8 cellular contexts compared by ENCODE assay signal in genomic region chr6:30556006-30556713, GRCh38. TPM values are rescaled to one million over a fixed set of nuclear protein-coding genes. Genes with fewer than 3 reads are reported as not detected.
DNase-seq lines count a peak whose midpoint lies in the region; ATAC-seq and TF ChIP-seq lines count a peak whose summit lies in the region.

Gene GNL1 (minus strand): TSS chr6:30556489. CDS start chr6:30556203, 286 bp downstream.

- intact Hi-C loops in Caco-2 (cut with micrococcal nuclease; ENCODE audit: unreplicated experiment): loop anchor here (1.0 to 5.0 kb wide), 3 partner anchors 15 to 61 kb away; partner anchors contain the start of genes ABCF1, MRPS18B and PPP1R10

- ATAC-seq in GM21390 (IDR thresholded peaks at IDR 0.05; ENCODE audit: unreplicated experiment): peak; percentile 75

- H3K27ac ChIP-seq in HUES6 (ENCODE audit: low read depth, low read length): peak within 1 kb of the TSS; percentile 88
- H3K27ac ChIP-seq in OCI-LY1 (ENCODE audit: low read depth, low read length, poor library complexity, severe bottlenecking): peak within 1 kb of the TSS; percentile 93

- H2AFZ ChIP-seq in OCI-LY1 (ENCODE audit: low read length): no peak within 1 kb of the TSS

- CTCF ChIA-PET in Caco-2 (lab: Charles Lee): interaction anchor here (1.4 to 2.4 kb wide), 2 partner anchors 11 to 74 kb away, joined by 3 to 20 read pairs; no protein-coding TSS in a partner anchor

- peak within 1 kb of the TSS; percentile 96 for H3K9ac ChIP-seq in HUES6 (ENCODE audit: low read length)
- peak within 1 kb of the TSS; percentile 96 for H3K9ac ChIP-seq in OCI-LY1 (ENCODE audit: low read length)

- POLR2A ChIA-PET in Caco-2 (lab: Charles Lee): interaction anchor here (1.7 kb wide), 1 partner anchor 14 kb away, joined by 25 read pairs; the partner anchor contains the start of gene ABCF1

- peaks cover 7% of the 10 kb centered on the region for H3K36me3 ChIP-seq in Caco-2 (ENCODE audit: control insufficient read depth, insufficient read depth, low read length)
- H3K36me3 ChIP-seq in HUES6 (ENCODE audit: control insufficient read depth, insufficient read depth, low read length): peaks cover 36% of the 10 kb centered on the region
- peaks cover 60% of the 10 kb centered on the region for H3K36me3 ChIP-seq in OCI-LY1 (ENCODE audit: insufficient read depth, low read length)

- peak within 1 kb of the TSS; percentile 100 for H3K27ac Mint-ChIP-seq in Caco-2 (ENCODE audit: unreplicated experiment)

- H3K9me3 ChIP-seq in Caco-2: no peaks in the 10 kb centered on the region
- H3K9me3 ChIP-seq in HUES6 (ENCODE audit: control insufficient read depth, insufficient read depth, low read depth, low read length): no peaks in the 10 kb centered on the region
- H3K9me3 ChIP-seq in OCI-LY1 (ENCODE audit: low read length): no peaks in the 10 kb centered on the region

- H3K27me3 Mint-ChIP-seq in Caco-2 (ENCODE audit: insufficient read depth, unreplicated experiment): no peaks in the 10 kb centered on the region

- DNase-seq in Caco-2: peak; percentile 98 to 99
- DNase-seq in activated CD8-positive, alpha-beta memory T cell treated with anti-CD3 and anti-CD28 coated beads, Interleukin-2, amount 50 U/mL, for 4 hours: peak; percentile 100
- peak; percentile 88 for DNase-seq in midbrain (lab: John Stamatoyannopoulos, UW)
- peak; percentile 97 to 99 for DNase-seq in stimulated activated CD8-positive, alpha-beta memory T cell treated with anti-CD3 and anti-CD28 coated beads, Interleukin-2, amount 100 ng/mL, for 48 hours (ENCODE audit: low read depth in 2 of 2)

- TF ChIP-seq CTCF in Caco-2 (IDR thresholded peaks at IDR 0.05; ENCODE audit: insufficient read depth in 1 of 2, low read depth in 1 of 2, low read length in 1 of 2, severe bottlenecking in 1 of 2, unreplicated experiment in 1 of 2): no peak
- TF ChIP-seq CTCF in OCI-LY1 (IDR thresholded peaks at IDR 0.05; ENCODE audit: low read length): no peak

- peak within 1 kb of the TSS; percentile 88 for H3K4me3 ChIP-seq in Caco-2 (ENCODE audit: low read depth, low read length)
- H3K4me3 ChIP-seq in HUES6 (ENCODE audit: low read depth, low read length): peak within 1 kb of the TSS; percentile 91
- peak within 1 kb of the TSS; percentile 93 for H3K4me3 ChIP-seq in OCI-LY1 (ENCODE audit: low read depth, low read length, poor library complexity, severe bottlenecking)

- peaks cover 20% of the 10 kb centered on the region for H3K79me2 ChIP-seq in OCI-LY1 (ENCODE audit: insufficient read depth, low read length)

- no peaks in the 10 kb centered on the region for H4K20me1 ChIP-seq in OCI-LY1 (ENCODE audit: insufficient read depth, low read length)

- H3F3A ChIP-seq in OCI-LY1 (ENCODE audit: insufficient read depth, low read length): no peaks in the 10 kb centered on the region

- in situ Hi-C loops in endometrial microvascular endothelial cells (cut with HindIII; ENCODE audit: inconsistent ontology term, low pct_unique_long_range_greater_than_20kb, low sequenced_read_pairs): no loop called here

- peak within 1 kb of the TSS; percentile 93 for H3K4me2 ChIP-seq in OCI-LY1 (ENCODE audit: low read length)

- H3K4me1 Mint-ChIP-seq in Caco-2 (ENCODE audit: low read depth, unreplicated experiment): peaks cover 14% of the 10 kb centered on the region

- peaks cover 50% of the 10 kb centered on the region for H3K36me3 Mint-ChIP-seq in Caco-2 (ENCODE audit: insufficient read depth, unreplicated experiment)

- peaks cover 5% of the 10 kb centered on the region; the same call in 1 of the 2 replicates for H3K4me1 ChIP-seq in Caco-2
- H3K4me1 ChIP-seq in HUES6 (ENCODE audit: control insufficient read depth, insufficient read depth, low read length): peaks cover 5% of the 10 kb centered on the region; the same call in 1 of the 2 replicates
- H3K4me1 ChIP-seq in OCI-LY1 (ENCODE audit: insufficient read depth, low read length, severe bottlenecking): peaks cover 22% of the 10 kb centered on the region

- H3K9me2 ChIP-seq in OCI-LY1 (ENCODE audit: low read depth, low read length): no peaks in the 10 kb centered on the region

- H3K27me3 ChIP-seq in Caco-2 (replicated peaks; ENCODE audit: control insufficient read depth, insufficient read depth, low read length): no peaks in the 10 kb centered on the region
- no peaks in the 10 kb centered on the region for H3K27me3 ChIP-seq in HUES6 (ENCODE audit: control insufficient read depth, insufficient read depth, low read length)
- H3K27me3 ChIP-seq in OCI-LY1 (ENCODE audit: insufficient read depth, low read length): no peaks in the 10 kb centered on the region

- BruUV-seq in Caco-2 (replicated peaks; lab: Mats Ljungman, UMichigan): no TSS peak

- H3K9me3 Mint-ChIP-seq in Caco-2 (ENCODE audit: unreplicated experiment): no peaks in the 10 kb centered on the region

- peak within 1 kb of the TSS; percentile 95 for H3K4me3 Mint-ChIP-seq in Caco-2 (ENCODE audit: unreplicated experiment)

RNA-seq across cellular contexts. Expression of gene GNL1, which starts in this region (rescaled TPM):
- 84.1 and 94.1 TPM in 2 replicates for total RNA-seq in Caco-2 (2022)
- total RNA-seq in endometrial microvascular endothelial cells (ENCODE audit: inconsistent ontology term): 58.6 TPM

Comparison
In these comparisons a context has a peak if more than half of its experiments do, and no peak if none do; other contexts are left out.
1. Peak in every context shown above with its lines: DNase-seq, ATAC-seq, H3K4me3 ChIP-seq and H3K27ac ChIP-seq.